ENCODE assay signal across 3 cellular contexts in the genomic region with DNA sequence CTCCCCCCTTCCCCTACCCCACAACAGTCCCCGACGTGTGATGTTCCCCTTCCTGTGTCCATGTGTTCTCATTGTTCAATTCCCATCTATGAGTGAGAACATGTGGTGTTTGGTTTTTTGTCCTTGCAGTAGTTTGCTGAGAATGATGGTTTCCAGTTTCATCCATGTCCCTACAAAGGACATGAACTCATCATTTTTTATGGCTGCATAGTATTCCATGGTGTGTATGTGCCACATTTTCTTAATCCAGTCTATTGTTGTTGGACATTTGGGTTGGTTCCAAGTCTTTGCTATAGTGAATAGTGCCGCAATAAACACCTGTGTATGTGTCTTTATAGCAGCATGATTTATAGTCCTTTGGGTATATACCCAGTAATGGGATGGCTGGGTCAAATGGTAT. TPM values are rescaled to one million over a fixed set of nuclear protein-coding genes. Genes with fewer than 3 reads are reported as not detected.
"Had no signal": no experiment of that assay in that cellular context is flagged by ENCODE, and none has a peak within 500 bp of the region (broad histone marks: within the 10 kb centered on the region; RNA-seq: fewer than 3 reads in every experiment).

No MANE protein-coding gene starts in this region.

RNA-seq across cellular contexts. Expression of gene SPDYE16, which starts 18.2 kb away (rescaled TPM):
- total RNA-seq: LHCN-M2, MCF 10A, NCI-H460 had no signal
